Comparison of ENCODE assay signal across 10 cellular contexts in the genomic region with DNA sequence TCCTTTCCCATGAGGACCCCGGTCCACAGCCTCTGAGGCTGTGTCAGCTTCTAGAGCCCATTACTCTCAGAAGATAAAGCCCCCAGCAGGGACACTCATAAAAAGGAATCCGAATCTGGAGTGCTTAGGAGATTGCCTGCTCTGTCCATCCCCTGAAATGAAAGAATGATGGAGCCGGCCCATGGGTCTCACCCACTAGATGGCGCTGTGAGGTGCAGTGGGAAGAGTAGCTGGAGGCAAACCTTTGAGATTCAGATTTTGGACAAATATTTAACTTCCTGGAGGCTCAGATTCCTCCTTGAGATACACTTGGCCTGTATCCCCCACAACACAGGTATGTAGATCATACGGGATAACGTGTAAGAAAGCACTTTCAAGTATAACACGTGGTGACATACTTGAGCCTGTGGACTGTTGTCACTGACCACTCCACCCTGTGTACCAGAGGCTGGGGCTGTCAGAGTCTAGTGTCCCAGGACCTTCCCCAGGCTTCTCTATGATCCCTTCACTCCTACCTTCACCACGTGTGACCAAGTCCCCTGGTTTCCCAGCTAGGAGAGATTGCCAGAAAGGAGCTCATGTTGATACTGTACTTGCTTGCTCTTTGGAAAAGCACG. TPM values are rescaled to one million over a fixed set of nuclear protein-coding genes. Genes with fewer than 3 reads are reported as not detected.
DNase-seq lines count a peak whose midpoint lies in the region; ATAC-seq, FAIRE-seq and TF ChIP-seq lines count a peak whose summit lies in the region.
"Had no signal": no experiment of that assay in that cellular context is flagged by ENCODE, and none has a peak within 500 bp of the region (broad histone marks: within the 10 kb centered on the region; RNA-seq: fewer than 3 reads in every experiment).

No MANE protein-coding gene starts in this region.

- no peak overlapping the region for H3K4me3 ChIP-seq in Karpas-422 (ENCODE audit: low read length)

- H3K79me2 ChIP-seq in Karpas-422 (ENCODE audit: low read length), result no peaks in the 10 kb centered on the region

- no peaks in the 10 kb centered on the region for H3K36me3 ChIP-seq in Karpas-422 (ENCODE audit: insufficient read depth, low read length)

- no peak overlapping the region for H3K27ac ChIP-seq in Karpas-422 (ENCODE audit: low read length)

- H4K20me1 ChIP-seq in Karpas-422 (ENCODE audit: insufficient read depth, low read depth, low read length), result no peaks in the 10 kb centered on the region

- H3K27me3 ChIP-seq in Karpas-422 (ENCODE audit: low read length), result peaks cover 2% of the 10 kb centered on the region; the same call in 1 of the 2 replicates

- H3K9ac ChIP-seq in Karpas-422 (ENCODE audit: low read length), result no peak overlapping the region

- no peak for FAIRE-seq in D721Med (lab: Jason Lieb, UNC)

- no peak for ATAC-seq in HG02884 (IDR thresholded peaks at IDR 0.05; ENCODE audit: unreplicated experiment)
- ATAC-seq in HG02642 (IDR thresholded peaks at IDR 0.05; ENCODE audit: poor library complexity, unreplicated experiment), result no peak

- no peak overlapping the region for H3K4me2 ChIP-seq in Karpas-422 (ENCODE audit: low read depth, low read length, poor library complexity, severe bottlenecking)

- no peaks in the 10 kb centered on the region for H3K9me3 ChIP-seq in Karpas-422 (ENCODE audit: low read length)

- H3K9me2 ChIP-seq in Karpas-422 (replicated peaks; ENCODE audit: insufficient read depth, low read length), result no peaks in the 10 kb centered on the region

- no peak for DNase-seq in D721Med (ENCODE audit: insufficient read length, low spot score)
- peak; percentile 82 for DNase-seq in Karpas-422
- peak; percentile 70 for DNase-seq in activated CD8-positive, alpha-beta memory T cell treated with anti-CD3 and anti-CD28 coated beads, Interleukin-2, amount 50 U/mL, for 4 hours
- DNase-seq in fibroblast of peridontal ligament (ENCODE audit: extremely low read depth), result peak; percentile 9
- DNase-seq in stimulated activated CD4-positive, alpha-beta T cell treated with anti-CD3 and anti-CD28 coated beads, Interleukin-15, amount 100 ng/mL, for 48 hours (ENCODE audit: low read depth in 2 of 2), result peak; percentile 36 to 62
- no peak for DNase-seq in globus pallidus (ENCODE audit: low spot score)

- peak overlapping the region; percentile 60; the same call in 1 of the 2 replicates for H2AFZ ChIP-seq in Karpas-422 (ENCODE audit: low read length)

- peak; percentile 52 for TF ChIP-seq CTCF in D721Med (IDR thresholded peaks at IDR 0.05; ENCODE audit: insufficient read depth, missing control alignments)

- H3K4me1 ChIP-seq in Karpas-422 (ENCODE audit: low read length), result no peaks in the 10 kb centered on the region

RNA-seq across cellular contexts. Expression of gene TRMO, which starts 32.3 kb away (rescaled TPM):
- 15.2 and 16.1 TPM in 2 replicates for total RNA-seq in Karpas-422 (2014; rRNA removed; shearing (Covaris generic); ENCODE audit: low replicate concordance)

RNA-seq across cellular contexts. Expression of gene FOXE1, which starts 37.0 kb away (rescaled TPM):
- not detected in 2 replicates for total RNA-seq in Karpas-422 (2014; rRNA removed; shearing (Covaris generic); ENCODE audit: low replicate concordance)
- total RNA-seq: M059J, pulmonary artery endothelial cell had no signal

RNA-seq across cellular contexts. Expression of gene HEMGN, which starts 47.9 kb away (rescaled TPM):
- total RNA-seq in Karpas-422 (2014; rRNA removed; shearing (Covaris generic); ENCODE audit: low replicate concordance), result not detected in 2 replicates
- total RNA-seq: M059J, pulmonary artery endothelial cell had no signal

Comparison
In these comparisons a context has a peak if more than half of its experiments do, and no peak if none do; other contexts are left out.
1. DNase-seq: peak in Karpas-422 (single experiment), activated CD8-positive, alpha-beta memory T cell treated with anti-CD3 and anti-CD28 coated beads, Interleukin-2, amount 50 U/mL, for 4 hours (single experiment), fibroblast of peridontal ligament (single experiment) and stimulated activated CD4-positive, alpha-beta T cell treated with anti-CD3 and anti-CD28 coated beads, Interleukin-15, amount 100 ng/mL, for 48 hours (2 of 2); none in D721Med (single experiment) and globus pallidus (single experiment).